ENCODE assay signal across 8 cellular contexts in genomic region chr12:39587247-39587646, GRCh38. TPM values are rescaled to one million over a fixed set of nuclear protein-coding genes. Genes with fewer than 3 reads are reported as not detected.
DNase-seq lines count a peak whose midpoint lies in the region; ATAC-seq and TF ChIP-seq lines count a peak whose summit lies in the region.

No MANE protein-coding gene starts in this region.

- H3K27ac Mint-ChIP-seq in CD8-positive, alpha-beta memory T cell, result peak overlapping the region in 3 of 8 donors; percentile 5 to 61 (median 49)
- peak overlapping the region; percentile 39 for H3K27ac Mint-ChIP-seq in activated T-helper 17 cell treated with anti-CD3 and anti-CD28 coated beads, Interleukin-2, amount 50 U/mL, for 72 hours
- no peak overlapping the region for H3K27ac Mint-ChIP-seq in nephron progenitor cell

- CTCF ChIA-PET in CD8-positive, alpha-beta memory T cell (lab: Charles Lee), result interaction anchor here (0.7 to 4.5 kb wide), 5 partner anchors 10 to 105 kb away, joined by 3 to 22 read pairs (median 4); no protein-coding TSS in a partner anchor

- H3K27ac ChIP-seq in CD8-positive, alpha-beta memory T cell (ENCODE audit: low read depth, low read length), result no peak overlapping the region
- no peak overlapping the region for H3K27ac ChIP-seq in vagina

- H3K4me3 Mint-ChIP-seq in CD8-positive, alpha-beta memory T cell, result no peak overlapping the region
- no peak overlapping the region for H3K4me3 Mint-ChIP-seq in activated T-helper 17 cell treated with anti-CD3 and anti-CD28 coated beads, Interleukin-2, amount 50 U/mL, for 72 hours
- no peak overlapping the region for H3K4me3 Mint-ChIP-seq in nephron progenitor cell

- ATAC-seq in GM18870 (IDR thresholded peaks at IDR 0.05; ENCODE audit: unreplicated experiment) (peak; percentile 69), HG03457 (IDR thresholded peaks at IDR 0.05; ENCODE audit: unreplicated experiment) (peak; percentile 74), sciatic nerve (peak; percentile 71)
- ATAC-seq in activated T-helper 17 cell treated with anti-CD3 and anti-CD28 coated beads, Interleukin-2, amount 50 U/mL, for 72 hours (replicated peaks), result peak; percentile 56

- POLR2A ChIA-PET in CD8-positive, alpha-beta memory T cell (lab: Charles Lee), result no interaction called here

- no peaks in the 10 kb centered on the region for H3K4me1 ChIP-seq in CD8-positive, alpha-beta memory T cell (ENCODE audit: insufficient read depth, low read length)
- H3K4me1 ChIP-seq in vagina, result no peaks in the 10 kb centered on the region

- peaks cover 17 to 59% (median 23%) of the 10 kb centered on the region in 3 donors for H3K36me3 Mint-ChIP-seq in CD8-positive, alpha-beta memory T cell
- peaks cover 33% of the 10 kb centered on the region for H3K36me3 Mint-ChIP-seq in activated T-helper 17 cell treated with anti-CD3 and anti-CD28 coated beads, Interleukin-2, amount 50 U/mL, for 72 hours (ENCODE audit: low read depth)
- no peaks in the 10 kb centered on the region for H3K36me3 Mint-ChIP-seq in nephron progenitor cell (ENCODE audit: low read depth)

- H3K36me3 ChIP-seq in CD8-positive, alpha-beta memory T cell (ENCODE audit: insufficient read depth, low read length), result peaks cover 7% of the 10 kb centered on the region
- no peaks in the 10 kb centered on the region for H3K36me3 ChIP-seq in vagina

- no peaks in the 10 kb centered on the region for H3K9me3 Mint-ChIP-seq in CD8-positive, alpha-beta memory T cell
- no peaks in the 10 kb centered on the region for H3K9me3 Mint-ChIP-seq in activated T-helper 17 cell treated with anti-CD3 and anti-CD28 coated beads, Interleukin-2, amount 50 U/mL, for 72 hours
- H3K9me3 Mint-ChIP-seq in nephron progenitor cell, result no peaks in the 10 kb centered on the region

- peaks cover 13 to 31% (median 27%) of the 10 kb centered on the region in 3 donors for H3K4me1 Mint-ChIP-seq in CD8-positive, alpha-beta memory T cell
- H3K4me1 Mint-ChIP-seq in activated T-helper 17 cell treated with anti-CD3 and anti-CD28 coated beads, Interleukin-2, amount 50 U/mL, for 72 hours, result no peaks in the 10 kb centered on the region
- H3K4me1 Mint-ChIP-seq in nephron progenitor cell, result no peaks in the 10 kb centered on the region

- TF ChIP-seq CTCF in nephron progenitor cell (IDR thresholded peaks at IDR 0.05) (no peak), vagina (IDR thresholded peaks at IDR 0.05) (no peak)

- no peaks in the 10 kb centered on the region for H3K9me3 ChIP-seq in CD8-positive, alpha-beta memory T cell (ENCODE audit: low read length)
- no peaks in the 10 kb centered on the region for H3K9me3 ChIP-seq in vagina

- H3K4me3 ChIP-seq in CD8-positive, alpha-beta memory T cell (ENCODE audit: low read length), result no peak overlapping the region
- H3K4me3 ChIP-seq in vagina, result no peak overlapping the region

- intact Hi-C loops in sciatic nerve (cut with DNase I), result no loop called here
- intact Hi-C loops in vagina (cut with DNase I), result no loop called here

- peak in 3 of 5 donors; percentile 18 to 50 (median 27) for DNase-seq in CD8-positive, alpha-beta memory T cell
- DNase-seq in sciatic nerve (ENCODE audit: low spot score), result no peak
- DNase-seq in nephron progenitor cell, result no peak
- no peak for DNase-seq in vagina (ENCODE audit: extremely low spot score in 2 of 2)
- DNase-seq in glomerular visceral epithelial cell (ENCODE audit: extremely low spot score), result no peak

- H3K27me3 ChIP-seq in CD8-positive, alpha-beta memory T cell (ENCODE audit: insufficient read depth, low read length, poor library complexity, severe bottlenecking), result no peaks in the 10 kb centered on the region
- H3K27me3 ChIP-seq in vagina, result no peaks in the 10 kb centered on the region

- H3K27me3 Mint-ChIP-seq in CD8-positive, alpha-beta memory T cell, result no peaks in the 10 kb centered on the region
- H3K27me3 Mint-ChIP-seq in activated T-helper 17 cell treated with anti-CD3 and anti-CD28 coated beads, Interleukin-2, amount 50 U/mL, for 72 hours, result no peaks in the 10 kb centered on the region
- no peaks in the 10 kb centered on the region for H3K27me3 Mint-ChIP-seq in nephron progenitor cell (ENCODE audit: low read depth, poor library complexity)

- TF ChIP-seq POLR2A in vagina (IDR thresholded peaks at IDR 0.05), result no peak

RNA-seq across cellular contexts. Expression of gene ABCD2, which starts 32.4 kb away (rescaled TPM):
- total RNA-seq in CD8-positive, alpha-beta memory T cell, result 1 to 10 TPM; 4.5 to 5.0 TPM
- polyA plus RNA-seq in CD8-positive, alpha-beta memory T cell, result 8.7 TPM
- total RNA-seq in activated T-helper 17 cell treated with anti-CD3 and anti-CD28 coated beads, Interleukin-2, amount 50 U/mL, for 72 hours, result 1 to 10 TPM; 3.3 to 3.4 TPM
- total RNA-seq in sciatic nerve, result 1.5 TPM
- total RNA-seq in vagina, result 1.5 TPM

Comparison
In these comparisons a context has a peak if more than half of its experiments do, and no peak if none do; other contexts are left out.
1. DNase-seq: peak in CD8-positive, alpha-beta memory T cell (3 of 5); none in sciatic nerve (single experiment), nephron progenitor cell (single experiment), vagina (0 of 2) and glomerular visceral epithelial cell (single experiment).
2. Peak in every context shown above with its lines, with median percentiles within 50 percentile points of each other: ATAC-seq.